ENCODE assay signal across 16 cellular contexts in the genomic region with DNA sequence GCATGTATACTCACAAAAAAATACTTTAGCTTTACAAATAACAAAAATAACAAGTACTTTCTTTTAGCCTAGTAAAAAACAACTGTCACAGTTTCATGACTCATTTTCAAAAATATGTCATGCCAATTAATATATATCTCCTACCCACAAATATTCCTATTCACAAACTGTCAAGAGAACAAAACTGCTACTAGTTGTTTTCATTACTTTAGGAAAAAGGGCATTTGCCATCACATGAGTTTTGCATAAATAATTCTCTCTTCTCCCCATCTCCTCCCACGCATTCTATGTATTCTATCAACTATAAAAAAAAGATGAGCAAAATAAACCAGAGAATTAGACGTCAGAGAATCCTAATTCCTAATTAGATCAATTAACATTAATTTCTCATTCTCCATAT.
A peak's percentile ranks its signal among the peaks of the same experiment; 100 is the strongest.
DNase-seq lines count a peak whose midpoint lies in the region; ATAC-seq and TF ChIP-seq lines count a peak whose summit lies in the region.
"Had no signal": no experiment of that assay in that cellular context is flagged by ENCODE, and none has a peak within 500 bp of the region (broad histone marks: within the 10 kb centered on the region; RNA-seq: fewer than 3 reads in every experiment).

No MANE protein-coding gene starts in this region.

- TF ChIP-seq POLR2A in HCT116 (IDR thresholded peaks at IDR 0.05; ENCODE audit: borderline replicate concordance, extremely low read depth, insufficient read depth, insufficient read length): no peak

- no peaks in the 10 kb centered on the region for H3K27me3 Mint-ChIP-seq in Caco-2 (ENCODE audit: insufficient read depth, unreplicated experiment)
- no peaks in the 10 kb centered on the region for H3K27me3 Mint-ChIP-seq in naive thymus-derived CD4-positive, alpha-beta T cell

- TF ChIP-seq CTCF in Caco-2 (IDR thresholded peaks at IDR 0.05; ENCODE audit: insufficient read depth in 1 of 2, low read depth in 1 of 2, low read length in 1 of 2, severe bottlenecking in 1 of 2, unreplicated experiment in 1 of 2) (no peak), HCT116 (IDR thresholded peaks at IDR 0.05 in 2 of 3, conservative IDR thresholded peaks at IDR 0.05 in 1 of 3; ENCODE audit: borderline replicate concordance in 1 of 3, insufficient read depth in 1 of 3, low read depth in 2 of 3, low read length in 2 of 3) (no peak), tibial artery (IDR thresholded peaks at IDR 0.05) (no peak)

- H3K27me3 ChIP-seq in Caco-2 (replicated peaks; ENCODE audit: control insufficient read depth, insufficient read depth, low read length) (no peaks in the 10 kb centered on the region), HCT116 (ENCODE audit: insufficient read depth, low read length) (no peaks in the 10 kb centered on the region), tibial artery (no peaks in the 10 kb centered on the region)
- H3K27me3 ChIP-seq in naive thymus-derived CD4-positive, alpha-beta T cell (ENCODE audit: control insufficient read depth in 2 of 2, insufficient read depth in 2 of 2, low read length in 2 of 2): no peaks in the 10 kb centered on the region
- H3K27me3 ChIP-seq: ascending aorta, right lobe of liver, thyroid gland had no signal

- TF ChIP-seq RAD21 in HCT116 (IDR thresholded peaks at IDR 0.05; ENCODE audit: low read depth): no peak

- POLR2A ChIA-PET in Caco-2 (lab: Charles Lee) (interaction anchor here (0.5 to 0.6 kb wide), 2 partner anchors 10 to 39 kb away, joined by 3 read pairs; no protein-coding TSS in a partner anchor), HCT116 (lab: Charles Lee) (no interaction called here)
- POLR2A ChIA-PET in naive thymus-derived CD4-positive, alpha-beta T cell (lab: Charles Lee): interaction anchor here (0.8 to 1.8 kb wide), 4 partner anchors 10 to 22 kb away, joined by 3 to 7 read pairs (median 4); no protein-coding TSS in a partner anchor

- H3K4me3 Mint-ChIP-seq in Caco-2 (ENCODE audit: unreplicated experiment): no peak overlapping the region
- H3K4me3 Mint-ChIP-seq in naive thymus-derived CD4-positive, alpha-beta T cell: peak overlapping the region in 6 of 10 donors; percentile 4 to 66 (median 39)

- no peaks in the 10 kb centered on the region for H3K9me3 Mint-ChIP-seq in Caco-2 (ENCODE audit: unreplicated experiment)
- peaks cover 0 to 2% (median 0%) of the 10 kb centered on the region in 11 donors for H3K9me3 Mint-ChIP-seq in naive thymus-derived CD4-positive, alpha-beta T cell

- CTCF ChIA-PET in Caco-2 (lab: Charles Lee): interaction anchor here (0.9 kb wide), 1 partner anchor 362 kb away, joined by 3 read pairs; no protein-coding TSS in a partner anchor
- CTCF ChIA-PET in HCT116 (lab: Charles Lee): no interaction called here
- CTCF ChIA-PET in naive thymus-derived CD4-positive, alpha-beta T cell (lab: Charles Lee): interaction anchor here (0.6 to 1.2 kb wide), 6 partner anchors 9 to 359 kb away, joined by 3 to 4 read pairs (median 4); no protein-coding TSS in a partner anchor

- H3K9me3 ChIP-seq in Caco-2 (no peaks in the 10 kb centered on the region), HCT116 (ENCODE audit: control insufficient read depth in 1 of 2, insufficient read depth in 1 of 2, low read depth in 1 of 2, low read length in 2 of 2) (no peaks in the 10 kb centered on the region), tibial artery (no peaks in the 10 kb centered on the region)
- no peaks in the 10 kb centered on the region for H3K9me3 ChIP-seq in naive thymus-derived CD4-positive, alpha-beta T cell (ENCODE audit: control insufficient read depth in 2 of 3, low read length in 3 of 3)
- H3K9me3 ChIP-seq: ascending aorta, right lobe of liver, thyroid gland had no signal

- H3K27ac ChIP-seq in HCT116 (ENCODE audit: low read depth, low read length): no peak overlapping the region
- H3K27ac ChIP-seq in angular gyrus (ENCODE audit: low read depth, low read length): peak overlapping the region; percentile 22
- H3K27ac ChIP-seq in naive thymus-derived CD4-positive, alpha-beta T cell (ENCODE audit: low read depth, low read length): peak overlapping the region; percentile 37
- H3K27ac ChIP-seq in tibial artery: no peak overlapping the region
- H3K27ac ChIP-seq: ascending aorta, right lobe of liver, thyroid gland had no signal

- no peaks in the 10 kb centered on the region for H3K36me3 ChIP-seq in Caco-2 (ENCODE audit: control insufficient read depth, insufficient read depth, low read length)
- no peaks in the 10 kb centered on the region for H3K36me3 ChIP-seq in HCT116 (ENCODE audit: control insufficient read depth in 1 of 2, insufficient read depth in 2 of 2, low read length in 2 of 2)
- no peaks in the 10 kb centered on the region for H3K36me3 ChIP-seq in naive thymus-derived CD4-positive, alpha-beta T cell (ENCODE audit: control insufficient read depth in 2 of 3, insufficient read depth in 3 of 3, low read length in 3 of 3)
- H3K36me3 ChIP-seq in tibial artery: no peaks in the 10 kb centered on the region
- H3K36me3 ChIP-seq: ascending aorta, right lobe of liver, thyroid gland had no signal

- H3K4me3 ChIP-seq in Caco-2 (ENCODE audit: low read depth, low read length) (no peak overlapping the region), HCT116 (replicated peaks in 1 of 2; ENCODE audit: low read depth in 1 of 2, low read length in 2 of 2) (no peak overlapping the region), tibial artery (no peak overlapping the region)
- H3K4me3 ChIP-seq in naive thymus-derived CD4-positive, alpha-beta T cell (ENCODE audit: low read length): no peak overlapping the region
- H3K4me3 ChIP-seq: ascending aorta, right lobe of liver, thyroid gland had no signal

- peaks cover 100% of the 10 kb centered on the region for H3K79me2 ChIP-seq in HCT116 (ENCODE audit: insufficient read depth, low read length)

- no peak for ATAC-seq in HCT116
- no peak for ATAC-seq in naive thymus-derived CD4-positive, alpha-beta T cell
- ATAC-seq: right lobe of liver had no signal

- no TSS peak for BruUV-seq in Caco-2 (replicated peaks; lab: Mats Ljungman, UMichigan)
- BruUV-seq in HCT116 (replicated peaks; lab: Mats Ljungman, UMichigan): no TSS peak

- H3K4me1 ChIP-seq in Caco-2 (peaks cover 79% of the 10 kb centered on the region), HCT116 (ENCODE audit: control insufficient read depth in 1 of 2, insufficient read depth in 2 of 2, low read length in 2 of 2) (peaks cover 65 to 100% of the 10 kb centered on the region in 2 experiments), tibial artery (peaks cover 0 to 69% (median 10%) of the 10 kb centered on the region in 4 donors)
- peaks cover 86 to 97% of the 10 kb centered on the region in 2 donors for H3K4me1 ChIP-seq in naive thymus-derived CD4-positive, alpha-beta T cell (ENCODE audit: control insufficient read depth in 2 of 2, insufficient read depth in 2 of 2, low read length in 2 of 2)

- no peak overlapping the region for H2AFZ ChIP-seq in HCT116 (ENCODE audit: low read depth, low read length, poor library complexity, severe bottlenecking)

- RAD21 ChIA-PET in HCT116 (lab: Charles Lee; ENCODE audit: low non-redundant PET in 1 of 2, low total read pairs in 2 of 2, uncharacterized antibody in 2 of 2, unreplicated experiment in 2 of 2): no interaction called here

- H3K36me3 Mint-ChIP-seq in Caco-2 (ENCODE audit: insufficient read depth, unreplicated experiment): no peaks in the 10 kb centered on the region
- peaks cover 0 to 9% (median 3%) of the 10 kb centered on the region in 5 donors for H3K36me3 Mint-ChIP-seq in naive thymus-derived CD4-positive, alpha-beta T cell

- intact Hi-C loops in Caco-2 (cut with micrococcal nuclease; ENCODE audit: unreplicated experiment) (no loop called here), HCT116 (cut with micrococcal nuclease) (no loop called here), tibial artery (cut with DNase I; ENCODE audit: low total_unique reads) (no loop called here)
- intact Hi-C loops in naive thymus-derived CD4-positive, alpha-beta T cell (cut with micrococcal nuclease): no loop called here

- H4K20me1 ChIP-seq in HCT116 (ENCODE audit: insufficient read depth): peaks cover 5% of the 10 kb centered on the region; the same call in 1 of the 2 replicates

- peaks cover 58% of the 10 kb centered on the region for H3K4me1 Mint-ChIP-seq in Caco-2 (ENCODE audit: low read depth, unreplicated experiment)
- H3K4me1 Mint-ChIP-seq in naive thymus-derived CD4-positive, alpha-beta T cell: peaks cover 68 to 100% (median 97%) of the 10 kb centered on the region in 7 donors

- peak overlapping the region; percentile 52; the same call in 1 of the 2 replicates for H3K4me2 ChIP-seq in HCT116 (ENCODE audit: low read length)

- no peak overlapping the region; the same call in 1 of the 2 replicates for H3K9ac ChIP-seq in HCT116 (ENCODE audit: low read length)

- no peaks in the 10 kb centered on the region for H3K9me2 ChIP-seq in HCT116 (ENCODE audit: insufficient read depth)

- DNase-seq in Caco-2 (no peak), HCT116 (ENCODE audit: low read depth, low spot score) (no peak), amygdala (lab: John Stamatoyannopoulos, UW) (no peak), NCI-H146 (lab: John Stamatoyannopoulos, UW) (no peak), NCI-H446 (lab: John Stamatoyannopoulos, UW) (no peak), tibial artery (no peak)
- DNase-seq in naive thymus-derived CD4-positive, alpha-beta T cell: no peak
- DNase-seq: activated CD4-positive, alpha-beta T cell treated with anti-CD3 and anti-CD28 coated beads, Interleukin-2, amount 50 U/mL, for 48 hours; COR-L47; effector CD8-positive, alpha-beta T cell; Karpas-422; NCI-H2029; right lobe of liver; thyroid gland had no signal

- peak overlapping the region; percentile 23 for H3K27ac Mint-ChIP-seq in Caco-2 (ENCODE audit: unreplicated experiment)
- H3K27ac Mint-ChIP-seq in naive thymus-derived CD4-positive, alpha-beta T cell: peak overlapping the region in 8 of 9 donors; percentile 28 to 90 (median 80)

TF ChIP-seq in HCT116, 20 proteins besides CTCF, POLR2A, EP300 and RAD21 (continues in another document):
- no peak for TF ChIP-seq SIN3A (IDR thresholded peaks at IDR 0.05; ENCODE audit: low read depth)
- no peak for TF ChIP-seq EZH2phosphoT487 (IDR thresholded peaks at IDR 0.05; ENCODE audit: borderline replicate concordance)
- TF ChIP-seq JUND (IDR thresholded peaks at IDR 0.05): no peak
- TF ChIP-seq EGR1 (IDR thresholded peaks at IDR 0.05; ENCODE audit: low read depth): no peak
- TF ChIP-seq, protein P1, sequence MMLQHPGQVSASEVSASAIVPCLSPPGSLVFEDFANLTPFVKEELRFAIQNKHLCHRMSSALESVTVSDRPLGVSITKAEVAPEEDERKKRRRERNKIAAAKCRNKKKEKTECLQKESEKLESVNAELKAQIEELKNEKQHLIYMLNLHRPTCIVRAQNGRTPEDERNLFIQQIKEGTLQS (IDR thresholded peaks at IDR 0.05): no peak

Comparison
In these comparisons a context has a peak if more than half of its experiments do, and no peak if none do; other contexts are left out.
1. H3K27ac ChIP-seq: peak in angular gyrus (single experiment) and naive thymus-derived CD4-positive, alpha-beta T cell (single experiment); none in HCT116 (single experiment) and tibial artery (0 of 2).